Comparison of ENCODE assay signal across 2 cellular contexts in genomic region chr1:184385863-184386262, GRCh38.
TF ChIP-seq lines count a peak whose summit lies in the region.

No MANE protein-coding gene starts in this region.

TF ChIP-seq in SK-N-SH, 30 proteins besides CTCF, POLR2A, EP300 and RAD21 (continued from another document):
- TF ChIP-seq CHD2 (IDR thresholded peaks at IDR 0.05; ENCODE audit: low read length, partially characterized antibody): no peak
- no peak for TF ChIP-seq EZH2phosphoT487 (IDR thresholded peaks at IDR 0.05; ENCODE audit: borderline replicate concordance, low read depth)
- TF ChIP-seq POLR2AphosphoS5 (IDR thresholded peaks at IDR 0.05; ENCODE audit: low read depth, low read length): no peak
- TF ChIP-seq RCOR1 (IDR thresholded peaks at IDR 0.05; ENCODE audit: low read length): no peak

TF ChIP-seq in SK-N-SH treated with all-trans-retinoic acid at 6 μM for 48 hours, 23 proteins besides CTCF, POLR2A, EP300 and RAD21 (continued from another document):
- TF ChIP-seq RARB (CRISPR knock-in tag; IDR thresholded peaks at IDR 0.05): no peak
- TF ChIP-seq BACH2 (CRISPR knock-in tag; IDR thresholded peaks at IDR 0.05; ENCODE audit: borderline replicate concordance): no peak
- no peak for TF ChIP-seq ZFP3 (CRISPR knock-in tag; IDR thresholded peaks at IDR 0.05)
- no peak for TF ChIP-seq TOX (CRISPR knock-in tag; IDR thresholded peaks at IDR 0.05; ENCODE audit: borderline replicate concordance)
- TF ChIP-seq SNAI2 (CRISPR knock-in tag; IDR thresholded peaks at IDR 0.05): no peak
- no peak for TF ChIP-seq ZNF8 (CRISPR knock-in tag; IDR thresholded peaks at IDR 0.05)
- no peak for TF ChIP-seq TCF4 (CRISPR knock-in tag; IDR thresholded peaks at IDR 0.05; ENCODE audit: borderline replicate concordance)
- TF ChIP-seq GLIS3 (CRISPR knock-in tag; IDR thresholded peaks at IDR 0.05): no peak
- TF ChIP-seq PPARA (CRISPR knock-in tag; IDR thresholded peaks at IDR 0.05; ENCODE audit: borderline replicate concordance): no peak
- no peak for TF ChIP-seq OSR1 (CRISPR knock-in tag; IDR thresholded peaks at IDR 0.05)
- no peak for TF ChIP-seq CSDC2 (CRISPR knock-in tag; IDR thresholded peaks at IDR 0.05)
